ENCODE assay signal across 8 cellular contexts in the genomic region with DNA sequence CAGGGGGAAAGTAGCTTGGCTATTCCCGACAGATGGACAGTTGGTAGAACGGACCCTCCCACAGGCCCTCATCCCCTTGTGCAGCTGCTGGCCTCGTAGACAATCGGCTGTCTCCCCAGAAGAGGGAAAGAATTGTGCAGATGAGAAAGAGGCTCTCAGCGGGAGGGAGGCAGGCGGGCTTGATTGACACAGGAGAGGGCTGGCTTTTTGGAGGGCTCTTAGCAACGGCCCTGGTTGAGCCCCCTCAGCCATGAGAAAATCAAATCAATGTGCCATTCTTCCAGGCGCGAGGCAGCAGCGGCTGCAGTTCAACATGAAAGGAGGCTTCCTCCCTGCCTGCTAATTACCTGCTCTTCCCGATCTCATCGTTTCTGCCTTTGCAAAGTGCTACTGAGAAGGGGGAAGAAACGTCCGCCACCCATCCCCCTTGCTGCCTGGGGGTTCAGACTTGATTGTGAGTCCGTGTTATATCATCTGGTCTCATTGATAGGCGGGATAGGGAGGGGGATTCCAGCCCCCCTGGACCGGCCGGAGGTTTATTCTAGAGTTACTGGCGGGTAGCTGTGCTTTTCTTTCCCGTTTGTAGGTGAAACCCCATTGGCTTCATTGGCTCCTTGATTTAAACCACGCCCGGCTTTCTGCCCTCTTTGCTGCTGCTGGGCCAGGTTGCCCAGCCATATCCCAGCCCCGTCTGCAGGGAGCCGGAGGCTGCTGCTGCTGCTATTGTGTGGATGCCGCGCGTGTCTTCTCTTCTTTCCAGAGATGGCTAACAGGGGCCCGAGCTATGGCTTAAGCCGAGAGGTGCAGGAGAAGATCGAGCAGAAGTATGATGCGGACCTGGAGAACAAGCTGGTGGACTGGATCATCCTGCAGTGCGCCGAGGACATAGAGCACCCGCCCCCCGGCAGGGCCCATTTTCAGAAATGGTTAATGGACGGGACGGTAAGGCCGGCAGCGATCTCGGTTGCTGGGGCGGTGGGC. TPM values are rescaled to one million over a fixed set of nuclear protein-coding genes. Genes with fewer than 3 reads are reported as not detected.
DNase-seq lines count a peak whose midpoint lies in the region; ATAC-seq and TF ChIP-seq lines count a peak whose summit lies in the region.

A gene (plus strand): TSS at position 262 of the 981 bp plus-strand sequence. CDS start 501 bp downstream, at position 763.

- peaks cover 0 to 3% of the 10 kb centered on the region in 2 experiments for H3K36me3 ChIP-seq in SK-N-SH (replicated peaks in 1 of 2; ENCODE audit: control insufficient read depth in 1 of 2, insufficient read depth in 2 of 2, low read length in 1 of 2)
- no peaks in the 10 kb centered on the region for H3K36me3 ChIP-seq in esophagus muscularis mucosa
- no peaks in the 10 kb centered on the region for H3K36me3 ChIP-seq in muscle layer of duodenum (ENCODE audit: control insufficient read depth in 1 of 2, insufficient read depth in 2 of 2, low read length in 2 of 2)
- H3K36me3 ChIP-seq in aorta (ENCODE audit: control insufficient read depth in 1 of 2, insufficient read depth in 2 of 2, low read length in 1 of 2): no peaks in the 10 kb centered on the region

- H3K27ac ChIP-seq in SK-N-SH (ENCODE audit: low read depth in 2 of 2, low read length in 1 of 2) (peak within 1 kb of the TSS; percentile 29 to 96), esophagus muscularis mucosa (replicated peaks in 1 of 4) (no peak within 1 kb of the TSS), muscle layer of duodenum (ENCODE audit: low read length) (no peak within 1 kb of the TSS), aorta (ENCODE audit: low read depth in 1 of 2, low read length in 2 of 2) (no peak within 1 kb of the TSS)

- no peaks in the 10 kb centered on the region for H3K9me2 ChIP-seq in SK-N-SH

- H3F3A ChIP-seq in SK-N-SH (replicated peaks; ENCODE audit: insufficient read depth): no peaks in the 10 kb centered on the region

- ATAC-seq in aorta (ENCODE audit: low FRiP score): peak; percentile 34
- no peak for ATAC-seq in GM21529 (IDR thresholded peaks at IDR 0.05; ENCODE audit: unreplicated experiment)

- H2AFZ ChIP-seq in SK-N-SH (ENCODE audit: low read depth): peak within 1 kb of the TSS; percentile 94

- TF ChIP-seq RAD21 in SK-N-SH (IDR thresholded peaks at IDR 0.05; ENCODE audit: low read length): no peak

- H3K4me2 ChIP-seq in SK-N-SH: peak within 1 kb of the TSS; percentile 84

- CTCF ChIA-PET in SK-N-SH (lab: Yijun Ruan, JAX): interaction anchor here (1.0 to 14.5 kb wide), 8 partner anchors 9 to 283 kb away, joined by 3 to 165 read pairs (median 11); a partner anchor contains a TSS

- WGBS in SK-N-SH (ENCODE audit: low lambda C conversion rate): 19% methylated on average over 33 of the region's 41 CpGs
- WGBS in esophagus muscularis mucosa: 9% methylated on average over 37 of the region's 41 CpGs
- WGBS in aorta, 2 donors: 10 to 12% methylated on average over 41 of the region's 41 CpGs

- no peaks in the 10 kb centered on the region for H4K20me1 ChIP-seq in SK-N-SH (ENCODE audit: insufficient read depth)

- peaks cover 12 to 33% of the 10 kb centered on the region in 2 experiments; a peak in 3 of 4 replicates for H3K4me1 ChIP-seq in SK-N-SH (ENCODE audit: control insufficient read depth in 1 of 2, insufficient read depth in 2 of 2, low read depth in 1 of 2, low read length in 1 of 2)
- peaks cover 9 to 15% (median 14%) of the 10 kb centered on the region in 4 donors for H3K4me1 ChIP-seq in esophagus muscularis mucosa
- H3K4me1 ChIP-seq in muscle layer of duodenum (ENCODE audit: control insufficient read depth in 1 of 2, insufficient read depth in 2 of 2, low read length in 2 of 2): peaks cover 3 to 10% of the 10 kb centered on the region in 2 donors
- H3K4me1 ChIP-seq in aorta (ENCODE audit: control insufficient read depth in 1 of 2, insufficient read depth in 2 of 2, low read length in 2 of 2): no peaks in the 10 kb centered on the region

- no peaks in the 10 kb centered on the region for H3K27me3 ChIP-seq in SK-N-SH (ENCODE audit: insufficient read depth)
- peaks cover 0 to 20% (median 0%) of the 10 kb centered on the region in 4 donors for H3K27me3 ChIP-seq in esophagus muscularis mucosa
- H3K27me3 ChIP-seq in muscle layer of duodenum (ENCODE audit: low read depth, low read length): no peaks in the 10 kb centered on the region
- no peaks in the 10 kb centered on the region for H3K27me3 ChIP-seq in aorta (ENCODE audit: control insufficient read depth in 1 of 2, insufficient read depth in 2 of 2, low read length in 1 of 2)

- H3K4me3 ChIP-seq in GM12875 (ENCODE audit: low read depth, low read length) (peak within 1 kb of the TSS; percentile 39), SK-N-SH (ENCODE audit: low read depth in 2 of 2, low read length in 1 of 2) (peak within 1 kb of the TSS; percentile 61 to 77), esophagus muscularis mucosa (peak within 1 kb of the TSS; percentile 46 to 56 (median 48)), muscle layer of duodenum (ENCODE audit: low read depth in 1 of 2, low read length in 2 of 2) (peak within 1 kb of the TSS; percentile 60 to 64), aorta (ENCODE audit: low read length in 2 of 2) (peak within 1 kb of the TSS; percentile 0 to 22)

- peak within 1 kb of the TSS; percentile 61 for H3K9ac ChIP-seq in SK-N-SH

- POLR2A ChIA-PET in SK-N-SH (lab: Yijun Ruan, JAX): interaction anchor here (0.6 to 3.0 kb wide), 7 partner anchors 9 to 396 kb away, joined by 3 to 20 read pairs (median 4); a partner anchor contains a TSS

- intact Hi-C loops in esophagus muscularis mucosa (cut with DNase I): no loop called here
- intact Hi-C loops in aorta (cut with DNase I): no loop called here

- no peak for TF ChIP-seq CTCF in GM12875 (IDR thresholded peaks at IDR 0.05; ENCODE audit: borderline replicate concordance, insufficient read depth, low read depth, low read length)
- no peak for TF ChIP-seq CTCF in SK-N-SH (IDR thresholded peaks at IDR 0.05)
- no peak for TF ChIP-seq CTCF in esophagus muscularis mucosa (IDR thresholded peaks at IDR 0.05)

- no peak for TF ChIP-seq POLR2A in esophagus muscularis mucosa (IDR thresholded peaks at IDR 0.05; ENCODE audit: low read depth)

- H3K9me3 ChIP-seq in SK-N-SH (no peaks in the 10 kb centered on the region), esophagus muscularis mucosa (no peaks in the 10 kb centered on the region), muscle layer of duodenum (ENCODE audit: control insufficient read depth in 1 of 2, low read length in 2 of 2) (no peaks in the 10 kb centered on the region), aorta (ENCODE audit: control insufficient read depth, low read length) (no peaks in the 10 kb centered on the region)

- no peaks in the 10 kb centered on the region for H3K79me2 ChIP-seq in SK-N-SH (ENCODE audit: insufficient read depth)

- DNase-seq in HT-29 (ENCODE audit: low spot score): peak; percentile 36
- peak; percentile 70 for DNase-seq in SK-N-SH
- peak; percentile 91 for DNase-seq in esophagus muscularis mucosa (ENCODE audit: extremely low spot score)
- peak in 1 of 2 donors; percentile 75 for DNase-seq in aorta
- DNase-seq in T1000 (lab: John Stamatoyannopoulos, UW): no peak

- TF ChIP-seq EP300 in SK-N-SH (IDR thresholded peaks at IDR 0.05; ENCODE audit: borderline replicate concordance in 1 of 2, low read depth in 1 of 2, low read length in 1 of 2): no peak
- no peak for TF ChIP-seq EP300 in esophagus muscularis mucosa (IDR thresholded peaks at IDR 0.05)

TF ChIP-seq in SK-N-SH, 30 proteins besides CTCF, POLR2A, EP300 and RAD21:
- TF ChIP-seq FOXJ3 (CRISPR knock-in tag; IDR thresholded peaks at IDR 0.05): 0 out of 2 replicates have a peak, but pooled peaks have one; percentile 24
- TF ChIP-seq YY1 (IDR thresholded peaks at IDR 0.05; ENCODE audit: low read depth): no peak
- TF ChIP-seq TAF1 (IDR thresholded peaks at IDR 0.05; ENCODE audit: borderline replicate concordance, low read depth, low read length): peak; percentile 69; the same call in 1 of the 2 replicates
- TF ChIP-seq CHD2 (IDR thresholded peaks at IDR 0.05; ENCODE audit: low read length, partially characterized antibody): peak; percentile 53
- peak; percentile 57; the same call in 1 of the 2 replicates for TF ChIP-seq POLR2AphosphoS5 (IDR thresholded peaks at IDR 0.05; ENCODE audit: low read depth, low read length)
- no peak for TF ChIP-seq RCOR1 (IDR thresholded peaks at IDR 0.05; ENCODE audit: low read length)
- TF ChIP-seq, protein P1, sequence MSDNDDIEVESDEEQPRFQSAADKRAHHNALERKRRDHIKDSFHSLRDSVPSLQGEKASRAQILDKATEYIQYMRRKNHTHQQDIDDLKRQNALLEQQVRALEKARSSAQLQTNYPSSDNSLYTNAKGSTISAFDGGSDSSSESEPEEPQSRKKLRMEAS (IDR thresholded peaks at IDR 0.05; ENCODE audit: low read depth): peak; percentile 5; the same call in 1 of the 2 replicates
- TF ChIP-seq, protein P2, sequence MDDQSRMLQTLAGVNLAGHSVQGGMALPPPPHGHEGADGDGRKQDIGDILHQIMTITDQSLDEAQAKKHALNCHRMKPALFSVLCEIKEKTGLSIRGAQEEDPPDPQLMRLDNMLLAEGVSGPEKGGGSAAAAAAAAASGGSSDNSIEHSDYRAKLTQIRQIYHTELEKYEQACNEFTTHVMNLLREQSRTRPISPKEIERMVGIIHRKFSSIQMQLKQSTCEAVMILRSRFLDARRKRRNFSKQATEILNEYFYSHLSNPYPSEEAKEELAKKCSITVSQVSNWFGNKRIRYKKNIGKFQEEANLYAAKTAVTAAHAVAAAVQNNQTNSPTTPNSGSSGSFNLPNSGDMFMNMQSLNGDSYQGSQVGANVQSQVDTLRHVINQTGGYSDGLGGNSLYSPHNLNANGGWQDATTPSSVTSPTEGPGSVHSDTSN (IDR thresholded peaks at IDR 0.05): peak; percentile 93

RNA-seq across cellular contexts. Expression of the gene that starts here (rescaled TPM):
- 0.08 TPM in 1 of 2 replicates, not detected in the other for total RNA-seq in HT-29 (2014; rRNA removed; shearing (Covaris generic))
- 19.6 and 24.2 TPM in 2 replicates for polyA plus RNA-seq in SK-N-SH (2012; rRNA removed)
- 17.9 and 22.6 TPM in 2 replicates for polyA plus RNA-seq in SK-N-SH (2012; cell fraction: cytosol; rRNA removed)
- 16.1 and 16.2 TPM in 2 replicates for polyA plus RNA-seq in SK-N-SH (2012; cell fraction: nucleus; rRNA removed)
- 1 to 10 TPM in 2 of 4 donors, under 1 TPM in 2; 0.83 to 4.0 (median 1.3) TPM for total RNA-seq in esophagus muscularis mucosa
- total RNA-seq in aorta: not detected
- not detected for polyA plus RNA-seq in aorta

Comparison
In these comparisons a context has a peak if more than half of its experiments do, and no peak if none do; other contexts are left out.
1. RNA of the gene that starts here (polyA plus RNA-seq): 16.1 to 24.2 TPM in SK-N-SH; not detected in aorta; every median in the first group is over 10 times any median in the second.
2. Peak in DNase-seq in HT-29; RNA of the gene not detected or under 1 TPM.
3. Peak in ATAC-seq and H3K4me3 ChIP-seq in aorta; RNA of the gene not detected or under 1 TPM.
4. H3K4me3 ChIP-seq: peak in every context shown above with its lines; median percentile 69 in SK-N-SH; 62 in muscle layer of duodenum; 48 in esophagus muscularis mucosa; 39 in GM12875; 11 in aorta.
5. H3K27ac ChIP-seq: peak in SK-N-SH (2 of 2); none in esophagus muscularis mucosa (0 of 4), muscle layer of duodenum (single experiment) and aorta (0 of 2).